Comparison of ENCODE assay signal across 9 cellular contexts in genomic region chr1:243256590-243256989, GRCh38. TPM values are rescaled to one million over a fixed set of nuclear protein-coding genes. Genes with fewer than 3 reads are reported as not detected.
DNase-seq lines count a peak whose midpoint lies in the region; ATAC-seq and TF ChIP-seq lines count a peak whose summit lies in the region.
"Had no signal": no experiment of that assay in that cellular context is flagged by ENCODE, and none has a peak within 500 bp of the region (broad histone marks: within the 10 kb centered on the region; RNA-seq: fewer than 3 reads in every experiment).

No MANE protein-coding gene starts in this region.

- TF ChIP-seq POLR2A in testis (IDR thresholded peaks at IDR 0.05): no peak

- no peaks in the 10 kb centered on the region for H3K9me3 ChIP-seq in testis

- no peaks in the 10 kb centered on the region for H3K27me3 ChIP-seq in kidney epithelial cell (ENCODE audit: control insufficient read depth, insufficient read depth, low read length)
- H3K27me3 ChIP-seq in testis: no peaks in the 10 kb centered on the region

- peak; percentile 55 for DNase-seq in activated CD4-positive, alpha-beta T cell treated with anti-CD3 and anti-CD28 coated beads, Interleukin-2, amount 10 ng/mL, durations not matched to agents 24 days and 14 days
- DNase-seq in activated CD4-positive, alpha-beta T cell treated with anti-CD3 and anti-CD28 coated beads, Interleukin-2, amount 50 U/mL, for 1 hour: no peak
- DNase-seq in activated T-helper 2 cell treated with anti-CD3 and anti-CD28 coated beads, Interferon-gamma antibody, Interleukin-2, Interleukin-4, amounts not matched to agents 10 μg/mL and 5 μg/mL and 100 μg/mL, durations not matched to agents 14 hours and 24 hours and 36 hours (ENCODE audit: low spot score): no peak
- DNase-seq in kidney epithelial cell (ENCODE audit: low read depth): no peak
- DNase-seq in testis: no peak
- DNase-seq in hypothalamus (lab: John Stamatoyannopoulos, UW): no peak
- DNase-seq in NK-92 treated with Interleukin-12 subunit alpha and Interleukin-12 subunit beta, amount 100 ng/mL, for 24 hours (lab: John Stamatoyannopoulos, UW): no peak
- DNase-seq: EL had no signal

- peaks cover 7% of the 10 kb centered on the region for H3K36me3 Mint-ChIP-seq in activated CD4-positive, alpha-beta T cell treated with anti-CD3 and anti-CD28 coated beads, Interleukin-2, amount 10 ng/mL, durations not matched to agents 24 days and 14 days (ENCODE audit: low read depth)
- peaks cover 18% of the 10 kb centered on the region for H3K36me3 Mint-ChIP-seq in activated T-helper 2 cell treated with anti-CD3 and anti-CD28 coated beads, Interferon-gamma antibody, Interleukin-2, Interleukin-4, amounts not matched to agents 10 μg/mL and 5 μg/mL and 100 μg/mL, durations not matched to agents 14 hours and 24 hours and 36 hours (ENCODE audit: low read depth)

- peak overlapping the region; percentile 60 for H3K4me3 ChIP-seq in kidney epithelial cell (ENCODE audit: low read depth, low read length)
- peak overlapping the region; percentile 75 to 86 for H3K4me3 ChIP-seq in testis

- H3K4me1 ChIP-seq in testis: peaks cover 16% of the 10 kb centered on the region

- H3K27ac Mint-ChIP-seq in activated CD4-positive, alpha-beta T cell treated with anti-CD3 and anti-CD28 coated beads, Interleukin-2, amount 10 ng/mL, durations not matched to agents 24 days and 14 days: peak overlapping the region; percentile 100
- H3K27ac Mint-ChIP-seq in activated T-helper 2 cell treated with anti-CD3 and anti-CD28 coated beads, Interferon-gamma antibody, Interleukin-2, Interleukin-4, amounts not matched to agents 10 μg/mL and 5 μg/mL and 100 μg/mL, durations not matched to agents 14 hours and 24 hours and 36 hours: peak overlapping the region; percentile 100

- intact Hi-C loops in activated CD4-positive, alpha-beta T cell treated with anti-CD3 and anti-CD28 coated beads, Interleukin-2, amount 10 ng/mL, durations not matched to agents 24 days and 14 days (cut with micrococcal nuclease): loop anchor here (2.0 to 10.0 kb wide), 4 partner anchors 1068 to 1898 kb away; partner anchors contain the start of genes FH and KIF26B
- intact Hi-C loops in activated T-helper 2 cell treated with anti-CD3 and anti-CD28 coated beads, Interferon-gamma antibody, Interleukin-2, Interleukin-4, amounts not matched to agents 10 μg/mL and 5 μg/mL and 100 μg/mL, durations not matched to agents 14 hours and 24 hours and 36 hours (cut with micrococcal nuclease): loop anchor here (5.0 to 10.0 kb wide), 5 partner anchors 82 to 1606 kb away; partner anchors contain the start of genes EXO1 and HNRNPU
- intact Hi-C loops in testis (cut with DNase I; ENCODE audit: low total_unique reads): no loop called here

- no peaks in the 10 kb centered on the region for H3K9me3 Mint-ChIP-seq in activated CD4-positive, alpha-beta T cell treated with anti-CD3 and anti-CD28 coated beads, Interleukin-2, amount 10 ng/mL, durations not matched to agents 24 days and 14 days
- H3K9me3 Mint-ChIP-seq in activated T-helper 2 cell treated with anti-CD3 and anti-CD28 coated beads, Interferon-gamma antibody, Interleukin-2, Interleukin-4, amounts not matched to agents 10 μg/mL and 5 μg/mL and 100 μg/mL, durations not matched to agents 14 hours and 24 hours and 36 hours: no peaks in the 10 kb centered on the region

- H3K36me3 ChIP-seq in kidney epithelial cell (ENCODE audit: control insufficient read depth, insufficient read depth, low read length): no peaks in the 10 kb centered on the region
- no peaks in the 10 kb centered on the region for H3K36me3 ChIP-seq in testis (ENCODE audit: low read depth, missing control alignments)

- 27 to 29% methylated on average over 2 of the region's 2 CpGs for WGBS in testis, 2 donors

- peak overlapping the region; percentile 89 for H3K4me3 Mint-ChIP-seq in activated CD4-positive, alpha-beta T cell treated with anti-CD3 and anti-CD28 coated beads, Interleukin-2, amount 10 ng/mL, durations not matched to agents 24 days and 14 days
- H3K4me3 Mint-ChIP-seq in activated T-helper 2 cell treated with anti-CD3 and anti-CD28 coated beads, Interferon-gamma antibody, Interleukin-2, Interleukin-4, amounts not matched to agents 10 μg/mL and 5 μg/mL and 100 μg/mL, durations not matched to agents 14 hours and 24 hours and 36 hours (ENCODE audit: low read depth): peak overlapping the region; percentile 97

- H3K27ac ChIP-seq in testis: peak overlapping the region; percentile 83 to 95

- no peak for ATAC-seq in GM21515 (IDR thresholded peaks at IDR 0.05; ENCODE audit: unreplicated experiment)

- H3K4me1 Mint-ChIP-seq in activated CD4-positive, alpha-beta T cell treated with anti-CD3 and anti-CD28 coated beads, Interleukin-2, amount 10 ng/mL, durations not matched to agents 24 days and 14 days: peaks cover 36% of the 10 kb centered on the region
- peaks cover 20% of the 10 kb centered on the region for H3K4me1 Mint-ChIP-seq in activated T-helper 2 cell treated with anti-CD3 and anti-CD28 coated beads, Interferon-gamma antibody, Interleukin-2, Interleukin-4, amounts not matched to agents 10 μg/mL and 5 μg/mL and 100 μg/mL, durations not matched to agents 14 hours and 24 hours and 36 hours (ENCODE audit: low read depth)

- H3K27me3 Mint-ChIP-seq in activated CD4-positive, alpha-beta T cell treated with anti-CD3 and anti-CD28 coated beads, Interleukin-2, amount 10 ng/mL, durations not matched to agents 24 days and 14 days: no peaks in the 10 kb centered on the region
- H3K27me3 Mint-ChIP-seq in activated T-helper 2 cell treated with anti-CD3 and anti-CD28 coated beads, Interferon-gamma antibody, Interleukin-2, Interleukin-4, amounts not matched to agents 10 μg/mL and 5 μg/mL and 100 μg/mL, durations not matched to agents 14 hours and 24 hours and 36 hours (ENCODE audit: low read depth): no peaks in the 10 kb centered on the region

- TF ChIP-seq CTCF in kidney epithelial cell (IDR thresholded peaks at IDR 0.05; ENCODE audit: insufficient read depth, low read length, poor library complexity, severe bottlenecking) (no peak), testis (IDR thresholded peaks at IDR 0.05) (no peak)

RNA-seq across cellular contexts. Expression of gene SDCCAG8, which starts 0.7 kb away (rescaled TPM):
- total RNA-seq in activated CD4-positive, alpha-beta T cell treated with anti-CD3 and anti-CD28 coated beads, Interleukin-2, amount 10 ng/mL, durations not matched to agents 24 days and 14 days: 16.5 and 23.6 TPM in 2 replicates
- 18.1 and 25.4 TPM in 2 replicates for total RNA-seq in activated T-helper 2 cell treated with anti-CD3 and anti-CD28 coated beads, Interferon-gamma antibody, Interleukin-2, Interleukin-4, amounts not matched to agents 10 μg/mL and 5 μg/mL and 100 μg/mL, durations not matched to agents 14 hours and 24 hours and 36 hours
- total RNA-seq in kidney epithelial cell (38.3 and 46.9 TPM in 2 replicates), testis (10 to 100 TPM; 40.6 to 45.4 TPM)
- polyA plus RNA-seq in testis (ENCODE audit: insufficient read depth, low read depth, low replicate concordance): 21.9 TPM

RNA-seq across cellular contexts. Expression of gene CEP170, which starts 1.5 kb away (rescaled TPM):
- total RNA-seq in activated CD4-positive, alpha-beta T cell treated with anti-CD3 and anti-CD28 coated beads, Interleukin-2, amount 10 ng/mL, durations not matched to agents 24 days and 14 days: 47.2 and 53.4 TPM in 2 replicates
- 50.6 and 53.4 TPM in 2 replicates for total RNA-seq in activated T-helper 2 cell treated with anti-CD3 and anti-CD28 coated beads, Interferon-gamma antibody, Interleukin-2, Interleukin-4, amounts not matched to agents 10 μg/mL and 5 μg/mL and 100 μg/mL, durations not matched to agents 14 hours and 24 hours and 36 hours
- total RNA-seq in kidney epithelial cell: 82.0 and 82.2 TPM in 2 replicates
- total RNA-seq in testis: 100 to 1,000 TPM in 1 of 2 donors, 10 to 100 TPM in 1; 64.0 to 132 TPM
- polyA plus RNA-seq in testis (ENCODE audit: insufficient read depth, low read depth, low replicate concordance): 165 TPM
